In the genomic region with DNA sequence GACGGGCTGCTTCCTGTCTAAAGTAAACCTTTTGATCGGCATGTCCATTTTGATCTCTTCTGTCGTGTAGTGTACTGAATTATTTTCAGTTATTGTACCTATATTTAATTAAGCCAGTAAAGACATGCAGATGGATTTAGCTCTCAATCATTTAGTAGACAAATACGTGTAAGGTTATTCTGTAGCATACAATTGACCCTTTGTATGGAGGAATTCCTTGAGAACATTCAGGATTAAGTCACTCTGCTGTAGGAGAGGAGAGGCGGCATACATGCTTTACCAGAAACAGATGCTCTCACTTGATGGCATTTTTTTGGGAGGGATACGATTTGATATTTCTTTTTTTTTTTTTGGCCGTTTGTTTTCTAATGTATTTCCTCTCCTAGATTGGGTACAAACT, we compare ENCODE assay signal across 1 cellular context.
TF ChIP-seq lines count a peak whose summit lies in the region.

No MANE protein-coding gene starts in this region.

TF ChIP-seq in SK-N-SH treated with all-trans-retinoic acid at 6 μM for 48 hours, 23 proteins besides CTCF, POLR2A, EP300 and RAD21 (continued from another document):
- TF ChIP-seq, protein P1, sequence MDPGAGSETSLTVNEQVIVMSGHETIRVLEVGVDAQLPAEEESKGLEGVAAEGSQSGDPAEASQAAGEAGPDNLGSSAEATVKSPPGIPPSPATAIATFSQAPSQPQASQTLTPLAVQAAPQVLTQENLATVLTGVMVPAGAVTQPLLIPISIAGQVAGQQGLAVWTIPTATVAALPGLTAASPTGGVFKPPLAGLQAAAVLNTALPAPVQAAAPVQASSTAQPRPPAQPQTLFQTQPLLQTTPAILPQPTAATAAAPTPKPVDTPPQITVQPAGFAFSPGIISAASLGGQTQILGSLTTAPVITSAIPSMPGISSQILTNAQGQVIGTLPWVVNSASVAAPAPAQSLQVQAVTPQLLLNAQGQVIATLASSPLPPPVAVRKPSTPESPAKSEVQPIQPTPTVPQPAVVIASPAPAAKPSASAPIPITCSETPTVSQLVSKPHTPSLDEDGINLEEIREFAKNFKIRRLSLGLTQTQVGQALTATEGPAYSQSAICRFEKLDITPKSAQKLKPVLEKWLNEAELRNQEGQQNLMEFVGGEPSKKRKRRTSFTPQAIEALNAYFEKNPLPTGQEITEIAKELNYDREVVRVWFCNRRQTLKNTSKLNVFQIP (CRISPR knock-in tag; IDR thresholded peaks at IDR 0.05; ENCODE audit: borderline replicate concordance, low read depth): 0 out of 2 replicates have a peak, but pooled peaks have one; percentile 26
- TF ChIP-seq, protein P2, sequence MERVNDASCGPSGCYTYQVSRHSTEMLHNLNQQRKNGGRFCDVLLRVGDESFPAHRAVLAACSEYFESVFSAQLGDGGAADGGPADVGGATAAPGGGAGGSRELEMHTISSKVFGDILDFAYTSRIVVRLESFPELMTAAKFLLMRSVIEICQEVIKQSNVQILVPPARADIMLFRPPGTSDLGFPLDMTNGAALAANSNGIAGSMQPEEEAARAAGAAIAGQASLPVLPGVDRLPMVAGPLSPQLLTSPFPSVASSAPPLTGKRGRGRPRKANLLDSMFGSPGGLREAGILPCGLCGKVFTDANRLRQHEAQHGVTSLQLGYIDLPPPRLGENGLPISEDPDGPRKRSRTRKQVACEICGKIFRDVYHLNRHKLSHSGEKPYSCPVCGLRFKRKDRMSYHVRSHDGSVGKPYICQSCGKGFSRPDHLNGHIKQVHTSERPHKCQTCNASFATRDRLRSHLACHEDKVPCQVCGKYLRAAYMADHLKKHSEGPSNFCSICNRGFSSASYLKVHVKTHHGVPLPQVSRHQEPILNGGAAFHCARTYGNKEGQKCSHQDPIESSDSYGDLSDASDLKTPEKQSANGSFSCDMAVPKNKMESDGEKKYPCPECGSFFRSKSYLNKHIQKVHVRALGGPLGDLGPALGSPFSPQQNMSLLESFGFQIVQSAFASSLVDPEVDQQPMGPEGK (CRISPR knock-in tag; IDR thresholded peaks at IDR 0.05; ENCODE audit: borderline replicate concordance): peak; percentile 69; the same call in 1 of the 2 replicates
- TF ChIP-seq ZNF565 (CRISPR knock-in tag; conservative IDR thresholded peaks at IDR 0.05; ENCODE audit: low read depth): no peak
